Comparison of ENCODE assay signal across 8 cellular contexts in the genomic region with DNA sequence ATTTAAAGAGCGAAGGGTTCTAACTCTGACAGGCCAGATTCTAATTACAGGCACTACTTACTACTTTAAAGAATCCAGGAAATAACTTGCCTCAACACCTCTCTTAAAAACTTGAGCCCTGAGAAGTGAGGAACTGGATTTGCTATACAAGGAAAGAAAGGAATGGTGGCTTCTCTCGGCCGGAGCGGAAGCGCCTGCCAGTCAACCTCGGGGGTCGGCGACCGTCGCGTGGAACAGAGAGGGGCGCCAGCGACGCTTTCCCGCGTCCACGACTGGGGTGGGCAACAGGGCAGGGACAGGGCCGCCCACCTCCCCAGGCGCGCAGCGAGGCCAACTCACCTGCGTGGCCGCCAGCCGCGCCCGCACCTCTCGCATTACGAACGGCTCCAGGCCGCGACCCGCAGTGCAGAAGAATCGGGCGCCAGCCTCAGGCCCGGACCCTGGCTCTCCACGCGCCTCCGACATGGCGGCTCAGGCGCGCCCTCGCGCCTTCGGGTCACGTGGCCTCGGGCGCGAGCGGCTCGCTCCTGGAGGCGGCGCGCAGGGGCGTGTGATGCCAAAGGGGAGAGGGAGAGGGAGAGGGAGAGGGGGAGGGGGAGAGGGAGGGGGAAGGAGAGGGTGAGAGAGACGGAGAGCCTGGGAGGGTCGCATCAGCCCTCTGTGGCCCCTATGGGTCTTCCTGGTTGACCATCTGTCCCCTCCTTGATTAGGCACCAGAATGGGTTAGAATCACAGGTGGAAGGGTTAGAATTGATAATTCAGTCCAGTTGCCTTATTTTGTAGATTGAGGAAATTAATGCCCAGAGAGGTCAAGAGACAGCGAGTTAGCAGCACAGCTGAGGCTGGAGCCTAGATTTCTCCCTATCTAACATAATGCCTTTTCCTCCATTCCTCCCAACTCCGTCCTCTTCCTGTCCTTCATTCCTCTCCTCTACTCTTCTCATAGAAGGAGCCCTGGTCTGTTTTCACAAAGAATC. TPM values are rescaled to one million over a fixed set of nuclear protein-coding genes. Genes with fewer than 3 reads are reported as not detected.
DNase-seq lines count a peak whose midpoint lies in the region; ATAC-seq and TF ChIP-seq lines count a peak whose summit lies in the region.

A gene with protein sequence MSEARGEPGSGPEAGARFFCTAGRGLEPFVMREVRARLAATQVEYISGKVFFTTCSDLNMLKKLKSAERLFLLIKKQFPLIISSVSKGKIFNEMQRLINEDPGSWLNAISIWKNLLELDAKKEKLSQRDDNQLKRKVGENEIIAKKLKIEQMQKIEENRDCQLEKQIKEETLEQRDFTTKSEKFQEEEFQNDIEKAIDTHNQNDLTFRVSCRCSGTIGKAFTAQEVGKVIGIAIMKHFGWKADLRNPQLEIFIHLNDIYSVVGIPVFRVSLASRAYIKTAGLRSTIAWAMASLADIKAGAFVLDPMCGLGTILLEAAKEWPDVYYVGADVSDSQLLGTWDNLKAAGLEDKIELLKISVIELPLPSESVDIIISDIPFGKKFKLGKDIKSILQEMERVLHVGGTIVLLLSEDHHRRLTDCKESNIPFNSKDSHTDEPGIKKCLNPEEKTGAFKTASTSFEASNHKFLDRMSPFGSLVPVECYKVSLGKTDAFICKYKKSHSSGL (minus strand): TSS at position 484 of the 977 bp plus-strand sequence. CDS start 19 bp downstream, at position 465.

- H3K79me2 ChIP-seq in Karpas-422 (ENCODE audit: low read length): peaks cover 50% of the 10 kb centered on the region

- peak; percentile 71 to 81 for TF ChIP-seq POLR2A in gastroesophageal sphincter (IDR thresholded peaks at IDR 0.05)
- TF ChIP-seq POLR2A in suprapubic skin (IDR thresholded peaks at IDR 0.05): peak in 1 of 2 donors; percentile 66

- no peaks in the 10 kb centered on the region for H3K27me3 ChIP-seq in Karpas-422 (ENCODE audit: low read length)
- H3K27me3 ChIP-seq in SJSA1 (replicated peaks): no peaks in the 10 kb centered on the region
- H3K27me3 ChIP-seq in gastroesophageal sphincter: no peaks in the 10 kb centered on the region
- H3K27me3 ChIP-seq in neutrophil: no peaks in the 10 kb centered on the region
- H3K27me3 ChIP-seq in suprapubic skin: no peaks in the 10 kb centered on the region

- H3K36me3 ChIP-seq in Karpas-422 (ENCODE audit: insufficient read depth, low read length) (peaks cover 21% of the 10 kb centered on the region; the same call in 1 of the 2 replicates), SJSA1 (peaks cover 17% of the 10 kb centered on the region), gastroesophageal sphincter (no peaks in the 10 kb centered on the region), neutrophil (no peaks in the 10 kb centered on the region), suprapubic skin (no peaks in the 10 kb centered on the region)

- H3K4me1 ChIP-seq in Karpas-422 (ENCODE audit: low read length) (peaks cover 33% of the 10 kb centered on the region), SJSA1 (replicated peaks) (peaks cover 21% of the 10 kb centered on the region), gastroesophageal sphincter (peaks cover 8 to 43% (median 8%) of the 10 kb centered on the region in 3 donors), neutrophil (ENCODE audit: control insufficient read depth in 1 of 2, insufficient read depth in 1 of 2, low read depth in 1 of 2, low read length in 1 of 2) (peaks cover 29 to 31% of the 10 kb centered on the region in 2 experiments), suprapubic skin (peaks cover 23% of the 10 kb centered on the region)

- ATAC-seq in GM21825 (IDR thresholded peaks at IDR 0.05; ENCODE audit: unreplicated experiment) (peak; percentile 85), gastroesophageal sphincter (peak; percentile 88)

- DNase-seq in EL (peak; percentile 73), Karpas-422 (peak; percentile 93), SJSA1 (ENCODE audit: low read depth in 1 of 2, low spot score in 2 of 2) (peak; percentile 69 to 77), suprapubic skin (ENCODE audit: low spot score in 2 of 2) (peak in 1 of 2 donors; percentile 70)
- peak; percentile 60 for DNase-seq in activated naive CD4-positive, alpha-beta T cell treated with Interleukin-2 at 50 U/mL for 16 hours

- peak within 1 kb of the TSS; percentile 90 for H3K9ac ChIP-seq in Karpas-422 (ENCODE audit: low read length)

- H3K9me3 ChIP-seq in Karpas-422 (ENCODE audit: low read length) (no peaks in the 10 kb centered on the region), SJSA1 (replicated peaks) (no peaks in the 10 kb centered on the region), gastroesophageal sphincter (no peaks in the 10 kb centered on the region), neutrophil (no peaks in the 10 kb centered on the region), suprapubic skin (no peaks in the 10 kb centered on the region)

- TF ChIP-seq CTCF in gastroesophageal sphincter (IDR thresholded peaks at IDR 0.05) (no peak), neutrophil (IDR thresholded peaks at IDR 0.05) (no peak), suprapubic skin (IDR thresholded peaks at IDR 0.05) (no peak)

- peak within 1 kb of the TSS; percentile 82 for H3K4me3 ChIP-seq in Karpas-422 (ENCODE audit: low read length)
- peak within 1 kb of the TSS; percentile 90 for H3K4me3 ChIP-seq in SJSA1
- peak within 1 kb of the TSS; percentile 85 to 100 for H3K4me3 ChIP-seq in gastroesophageal sphincter
- peak within 1 kb of the TSS; percentile 65 for H3K4me3 ChIP-seq in neutrophil (ENCODE audit: low read depth in 1 of 2, low read length in 1 of 2)
- H3K4me3 ChIP-seq in suprapubic skin: peak within 1 kb of the TSS; percentile 93

- H4K20me1 ChIP-seq in Karpas-422 (ENCODE audit: insufficient read depth, low read depth, low read length): no peaks in the 10 kb centered on the region

- H3K9me2 ChIP-seq in Karpas-422 (replicated peaks; ENCODE audit: insufficient read depth, low read length): no peaks in the 10 kb centered on the region

- peak within 1 kb of the TSS; percentile 95 for H3K4me2 ChIP-seq in Karpas-422 (ENCODE audit: low read depth, low read length, poor library complexity, severe bottlenecking)

- 12 to 31% methylated on average over 3 to 7 of the region's 58 CpGs for WGBS in gastroesophageal sphincter (ENCODE audit: low coverage in 1 of 2), 2 donors
- WGBS in suprapubic skin: 3% methylated on average over 36 of the region's 58 CpGs

- TF ChIP-seq EP300 in gastroesophageal sphincter (IDR thresholded peaks at IDR 0.05) (no peak), suprapubic skin (IDR thresholded peaks at IDR 0.05) (no peak)

- peak within 1 kb of the TSS; percentile 99 for H2AFZ ChIP-seq in Karpas-422 (ENCODE audit: low read length)

- H3K27ac ChIP-seq in Karpas-422 (ENCODE audit: low read length) (peak within 1 kb of the TSS; percentile 44; the same call in 1 of the 2 replicates), SJSA1 (peak within 1 kb of the TSS; percentile 83), gastroesophageal sphincter (peak within 1 kb of the TSS; percentile 82 to 95 (median 88)), neutrophil (peak within 1 kb of the TSS; percentile 51), suprapubic skin (peak within 1 kb of the TSS; percentile 82)

RNA-seq across cellular contexts. Expression of the gene that starts here (rescaled TPM):
- total RNA-seq in Karpas-422 (2014; rRNA removed; shearing (Covaris generic); ENCODE audit: low replicate concordance): 16.5 and 19.7 TPM in 2 replicates
- 16.1 TPM in 2 replicates for total RNA-seq in SJSA1 (2014; rRNA removed; shearing (Covaris generic))
- total RNA-seq in gastroesophageal sphincter (10 to 100 TPM in 2 of 4 donors, 1 to 10 TPM in 2; 9.3 to 60.1 (median 13.6) TPM), suprapubic skin (10 to 100 TPM in 3 of 4 donors, 1 to 10 TPM in 1; 9.7 to 27.4 (median 14.5) TPM)
